8 cellular contexts compared by ENCODE assay signal in genomic region chr2:145411493-145411892, GRCh38.
DNase-seq lines count a peak whose midpoint lies in the region; ATAC-seq and TF ChIP-seq lines count a peak whose summit lies in the region.

No MANE protein-coding gene starts in this region.

- TF ChIP-seq EP300 in ovary (IDR thresholded peaks at IDR 0.05), result no peak

- TF ChIP-seq POLR2A in ovary (IDR thresholded peaks at IDR 0.05), result no peak
- no peak for TF ChIP-seq POLR2A in vagina (IDR thresholded peaks at IDR 0.05)

- H3K4me3 Mint-ChIP-seq in glutamatergic neuron (ENCODE audit: unreplicated experiment), result no peak overlapping the region

- no peak overlapping the region for H3K27ac Mint-ChIP-seq in glutamatergic neuron (ENCODE audit: unreplicated experiment)

- no peaks in the 10 kb centered on the region for H3K36me3 ChIP-seq in ovary
- no peaks in the 10 kb centered on the region for H3K36me3 ChIP-seq in vagina

- H3K27ac ChIP-seq in ovary, result no peak overlapping the region
- no peak overlapping the region for H3K27ac ChIP-seq in vagina

- no peak for TF ChIP-seq CTCF in glutamatergic neuron (IDR thresholded peaks at IDR 0.05; ENCODE audit: partially characterized antibody, unreplicated experiment)
- no peak for TF ChIP-seq CTCF in ovary (IDR thresholded peaks at IDR 0.05)
- TF ChIP-seq CTCF in vagina (IDR thresholded peaks at IDR 0.05), result no peak

- H3K27me3 ChIP-seq in ovary, result no peaks in the 10 kb centered on the region
- no peaks in the 10 kb centered on the region for H3K27me3 ChIP-seq in vagina

- H3K9me3 ChIP-seq in ovary, result no peaks in the 10 kb centered on the region
- H3K9me3 ChIP-seq in vagina, result no peaks in the 10 kb centered on the region

- H3K4me3 ChIP-seq in GM08714 (ENCODE audit: low read length) (peak overlapping the region; percentile 14; the same call in 1 of the 2 replicates), ovary (no peak overlapping the region), vagina (no peak overlapping the region)

- ATAC-seq in GM19463 (IDR thresholded peaks at IDR 0.05; ENCODE audit: unreplicated experiment) (peak; percentile 87), HG03354 (IDR thresholded peaks at IDR 0.05; ENCODE audit: poor library complexity, severe bottlenecking, unreplicated experiment) (peak; percentile 87)

- peaks cover 22% of the 10 kb centered on the region for H3K36me3 Mint-ChIP-seq in glutamatergic neuron (ENCODE audit: unreplicated experiment)

- H3K9me3 Mint-ChIP-seq in glutamatergic neuron (ENCODE audit: unreplicated experiment), result peaks cover 5% of the 10 kb centered on the region

- H3K4me1 ChIP-seq in ovary (ENCODE audit: insufficient read depth), result no peaks in the 10 kb centered on the region
- H3K4me1 ChIP-seq in vagina, result no peaks in the 10 kb centered on the region

- peaks cover 8% of the 10 kb centered on the region for H3K4me1 Mint-ChIP-seq in glutamatergic neuron (ENCODE audit: low read depth, unreplicated experiment)

- 84 to 91% (median 86%) methylated on average over 4 of the region's 4 CpGs for WGBS in ovary, 3 donors

- DNase-seq in SW480 (ENCODE audit: low spot score) (peak; percentile 4), glutamatergic neuron (no peak), ovary (no peak), vagina (ENCODE audit: extremely low spot score in 2 of 2) (no peak), occipital lobe (lab: John Stamatoyannopoulos, UW) (no peak)

- intact Hi-C loops in ovary (cut with DNase I) (no loop called here), vagina (cut with DNase I) (no loop called here)

- H3K27me3 Mint-ChIP-seq in glutamatergic neuron (ENCODE audit: unreplicated experiment), result peaks cover 4% of the 10 kb centered on the region
